34 cellular contexts compared by ENCODE assay signal in the genomic region with DNA sequence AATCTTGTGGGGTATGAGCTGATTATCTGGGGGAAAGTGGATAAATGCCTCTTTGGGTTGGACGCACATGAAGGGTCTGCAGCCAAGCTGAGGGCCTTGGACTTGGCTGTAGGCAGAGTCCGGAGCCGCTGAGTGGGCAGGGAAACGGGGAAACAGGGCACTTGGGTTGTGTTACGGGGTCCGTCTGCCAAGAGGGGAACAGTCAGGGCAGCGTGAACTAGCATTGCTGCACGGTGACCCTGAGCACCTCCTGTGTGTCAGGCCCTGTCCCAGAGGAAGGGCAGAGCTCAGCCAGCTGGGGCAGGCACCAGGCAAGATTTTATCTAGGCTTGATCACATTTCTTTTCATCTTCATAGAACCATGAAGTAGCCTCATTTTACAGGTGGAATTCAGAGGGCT. TPM values are rescaled to one million over a fixed set of nuclear protein-coding genes. Genes with fewer than 3 reads are reported as not detected.
DNase-seq lines count a peak whose midpoint lies in the region; ATAC-seq and TF ChIP-seq lines count a peak whose summit lies in the region.
"Had no signal": no experiment of that assay in that cellular context is flagged by ENCODE, and none has a peak within 500 bp of the region (broad histone marks: within the 10 kb centered on the region; RNA-seq: fewer than 3 reads in every experiment).

No MANE protein-coding gene starts in this region.

- H3K4me3 ChIP-seq in thyroid gland (replicated peaks in 1 of 3) = no peak overlapping the region
- H3K4me3 ChIP-seq: adrenal gland, esophagus muscularis mucosa, heart left ventricle, lower lobe of right lung, pancreas, PC-9, skin epidermis, upper lobe of right lung had no signal

- no peaks in the 10 kb centered on the region for H3K36me3 Mint-ChIP-seq in glutamatergic neuron (ENCODE audit: unreplicated experiment)
- H3K36me3 Mint-ChIP-seq: activated naive CD4-positive, alpha-beta T cell treated with anti-CD3 and anti-CD28 coated beads, Interleukin-2, amount 10 ng/mL, durations not matched to agents 7 days and 5 days; CD4-positive, CD25-positive, alpha-beta regulatory T cell; natural killer cell; stimulated activated naive B cell treated with anti-CD40 and anti-IgM and Interleukin-4, amounts not matched to agents 10 μg/mL and 1 μg/mL and 100 μg/mL, for 72 hours had no signal

- intact Hi-C loops in thyroid gland (cut with DNase I) = no loop called here

- H3K4me3 Mint-ChIP-seq in glutamatergic neuron (ENCODE audit: unreplicated experiment) = no peak overlapping the region
- H3K4me3 Mint-ChIP-seq: activated CD8-positive, alpha-beta T cell treated with anti-CD3 and anti-CD28 coated beads for 36 hours; activated naive CD4-positive, alpha-beta T cell treated with anti-CD3 and anti-CD28 coated beads, Interleukin-2, amount 10 ng/mL, durations not matched to agents 7 days and 5 days; CD4-positive, CD25-positive, alpha-beta regulatory T cell; central memory CD8-positive, alpha-beta T cell; effector memory CD8-positive, alpha-beta T cell; natural killer cell; stimulated activated naive B cell treated with anti-CD40 and anti-IgM and Interleukin-4, amounts not matched to agents 10 μg/mL and 1 μg/mL and 100 μg/mL, for 72 hours had no signal

- H3K27ac Mint-ChIP-seq in glutamatergic neuron (ENCODE audit: unreplicated experiment) = peak overlapping the region; percentile 52
- H3K27ac Mint-ChIP-seq: activated CD8-positive, alpha-beta T cell treated with anti-CD3 and anti-CD28 coated beads for 36 hours; activated naive CD4-positive, alpha-beta T cell treated with anti-CD3 and anti-CD28 coated beads, Interleukin-2, amount 10 ng/mL, durations not matched to agents 7 days and 5 days; CD4-positive, CD25-positive, alpha-beta regulatory T cell; effector memory CD8-positive, alpha-beta T cell; natural killer cell; stimulated activated naive B cell treated with anti-CD40 and anti-IgM and Interleukin-4, amounts not matched to agents 10 μg/mL and 1 μg/mL and 100 μg/mL, for 72 hours had no signal

- TF ChIP-seq POLR2A in thyroid gland (IDR thresholded peaks at IDR 0.05) = no peak

- peaks cover 3% of the 10 kb centered on the region for H3K9me3 Mint-ChIP-seq in glutamatergic neuron (ENCODE audit: unreplicated experiment)
- H3K9me3 Mint-ChIP-seq: activated CD8-positive, alpha-beta T cell treated with anti-CD3 and anti-CD28 coated beads for 36 hours; activated naive CD4-positive, alpha-beta T cell treated with anti-CD3 and anti-CD28 coated beads, Interleukin-2, amount 10 ng/mL, durations not matched to agents 7 days and 5 days; CD4-positive, CD25-positive, alpha-beta regulatory T cell; central memory CD8-positive, alpha-beta T cell; effector memory CD8-positive, alpha-beta T cell; natural killer cell; stimulated activated naive B cell treated with anti-CD40 and anti-IgM and Interleukin-4, amounts not matched to agents 10 μg/mL and 1 μg/mL and 100 μg/mL, for 72 hours had no signal

- DNase-seq in NCI-H2171 treated with DMSO at 0.1 percent for 48 hours (lab: John Stamatoyannopoulos, UW) (peak; percentile 43), NCI-H2171 (lab: John Stamatoyannopoulos, UW) (no peak), NCI-H69 (lab: John Stamatoyannopoulos, UW) (peak; percentile 54), glutamatergic neuron (no peak), thyroid gland (peak; percentile 26 to 47), NCI-H2227 (lab: John Stamatoyannopoulos, UW; ENCODE audit: unreplicated experiment) (no peak), COLO829 (ENCODE audit: low spot score) (no peak)
- DNase-seq: activated CD8-positive, alpha-beta T cell treated with anti-CD3 and anti-CD28 coated beads for 36 hours; activated naive CD4-positive, alpha-beta T cell treated with anti-CD3 and anti-CD28 coated beads, Interleukin-2, amount 10 ng/mL, durations not matched to agents 7 days and 5 days; adrenal gland; CD4-positive, CD25-positive, alpha-beta regulatory T cell; effector memory CD8-positive, alpha-beta T cell; foreskin keratinocyte; heart left ventricle; lower lobe of right lung; natural killer cell; NCI-H1417 treated with DMSO at 0.1 percent for 48 hours; NCI-H2081 treated with DMSO at 0.1 percent for 48 hours; NCI-H510A treated with DMSO at 0.1 percent for 48 hours; NK-92 treated with Interleukin-12 subunit alpha and Interleukin-12 subunit beta, amount 100 ng/mL, for 24 hours; pancreas; PC-9; retina; Right ventricle myocardium superior; stimulated activated naive B cell treated with anti-CD40 and anti-IgM and Interleukin-4, amounts not matched to agents 10 μg/mL and 1 μg/mL and 100 μg/mL, for 72 hours; substantia nigra; T-helper 2 cell; upper lobe of right lung had no signal

- H3K9me3 ChIP-seq in thyroid gland = no peaks in the 10 kb centered on the region
- H3K9me3 ChIP-seq: adrenal gland, esophagus muscularis mucosa, heart left ventricle, lower lobe of right lung, pancreas, upper lobe of right lung had no signal

- H3K4me1 Mint-ChIP-seq in glutamatergic neuron (ENCODE audit: low read depth, unreplicated experiment) = peaks cover 50% of the 10 kb centered on the region

- TF ChIP-seq CTCF in glutamatergic neuron (IDR thresholded peaks at IDR 0.05; ENCODE audit: partially characterized antibody, unreplicated experiment) (no peak), thyroid gland (IDR thresholded peaks at IDR 0.05) (no peak)

- no peak for ATAC-seq in GM19035 (IDR thresholded peaks at IDR 0.05; ENCODE audit: unreplicated experiment)
- ATAC-seq: activated CD8-positive, alpha-beta T cell treated with anti-CD3 and anti-CD28 coated beads for 36 hours; effector memory CD8-positive, alpha-beta T cell; foreskin keratinocyte; HCT116; heart left ventricle; lower lobe of right lung; natural killer cell; pancreas; stimulated activated naive B cell treated with anti-CD40 and anti-IgM and Interleukin-4, amounts not matched to agents 10 μg/mL and 1 μg/mL and 100 μg/mL, for 72 hours; upper lobe of right lung had no signal

- H3K27me3 ChIP-seq in thyroid gland = no peaks in the 10 kb centered on the region
- H3K27me3 ChIP-seq: foreskin keratinocyte, pancreas had no signal

- WGBS in thyroid gland, 2 donors = 44 to 52% methylated on average over 8 of the region's 8 CpGs

- H3K4me1 ChIP-seq in thyroid gland = peaks cover 31 to 67% of the 10 kb centered on the region in 2 donors
- H3K4me1 ChIP-seq: adrenal gland, lower lobe of right lung, upper lobe of right lung had no signal

- peaks cover 12% of the 10 kb centered on the region for H3K27me3 Mint-ChIP-seq in glutamatergic neuron (ENCODE audit: unreplicated experiment)

- no peaks in the 10 kb centered on the region for H3K36me3 ChIP-seq in thyroid gland
- H3K36me3 ChIP-seq: adrenal gland, esophagus muscularis mucosa, heart left ventricle, lower lobe of right lung, pancreas, upper lobe of right lung had no signal

- peak overlapping the region in 2 of 3 donors; percentile 8 to 24 for H3K27ac ChIP-seq in thyroid gland
- H3K27ac ChIP-seq: adrenal gland, esophagus muscularis mucosa, foreskin keratinocyte, heart left ventricle, lower lobe of right lung, pancreas, PC-9, upper lobe of right lung had no signal

RNA-seq across cellular contexts. Expression of a gene that starts 11.9 kb away (rescaled TPM):
- total RNA-seq in glutamatergic neuron (ENCODE audit: unreplicated experiment) = 1.1 TPM
- 10 to 100 TPM; 19.2 to 35.6 (median 26.1) TPM for total RNA-seq in thyroid gland

RNA-seq across cellular contexts. Expression of a gene that starts 46.4 kb away (rescaled TPM):
- total RNA-seq in glutamatergic neuron (ENCODE audit: unreplicated experiment) (not detected), thyroid gland (under 1 TPM in 1 of 4 donors, not detected in 3; 0.59 TPM)
- total RNA-seq: adrenal gland, esophagus muscularis mucosa, foreskin keratinocyte, kidney epithelial cell, PC-9, Right ventricle myocardium superior had no signal

Comparison
In these comparisons a context has a peak if more than half of its experiments do, and no peak if none do; other contexts are left out.
1. DNase-seq: peak in NCI-H2171 treated with DMSO at 0.1 percent for 48 hours (single experiment), NCI-H69 (single experiment) and thyroid gland (2 of 2); none in NCI-H2171 (single experiment), glutamatergic neuron (single experiment), NCI-H2227 (single experiment) and COLO829 (single experiment).